8 cellular contexts compared by ENCODE assay signal in the genomic region with DNA sequence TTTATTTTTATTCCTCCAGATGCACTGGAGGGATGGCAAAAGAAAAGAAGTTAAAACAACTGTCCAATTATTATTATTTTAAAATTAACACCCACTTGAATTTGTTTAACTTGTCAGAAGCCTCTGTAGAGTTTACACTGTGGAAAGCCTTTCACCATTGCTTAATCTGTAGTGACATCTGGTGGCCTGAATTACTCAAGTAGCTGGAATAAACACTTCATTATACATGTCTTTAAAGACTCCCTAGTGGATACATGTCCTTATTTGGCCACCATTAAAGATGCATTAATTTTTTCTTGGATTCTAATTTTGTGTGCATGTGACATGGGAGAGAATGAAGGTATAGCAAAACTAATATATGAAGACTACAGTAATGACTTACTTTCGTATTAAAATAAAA.
DNase-seq lines count a peak whose midpoint lies in the region; ATAC-seq and FAIRE-seq lines count a peak whose summit lies in the region.

No MANE protein-coding gene starts in this region.

- peak; percentile 0 to 43 for DNase-seq in NCI-H2081 (lab: John Stamatoyannopoulos, UW)
- no peak for DNase-seq in NCI-H2081 treated with DMSO at 0.1 percent for 48 hours (lab: John Stamatoyannopoulos, UW)
- peak; percentile 70 to 81 for DNase-seq in Kasumi-1 (lab: John Stamatoyannopoulos, UW)
- peak; percentile 78 for DNase-seq in SK-N-DZ (ENCODE audit: low spot score)
- peak; percentile 1 to 32 for DNase-seq in hippocampal formation (lab: John Stamatoyannopoulos, UW)
- peak; percentile 25 for DNase-seq in urothelium cell line (ENCODE audit: low spot score)
- no peak for DNase-seq in NCI-H1436 treated with DMSO at 0.1 percent for 48 hours (lab: John Stamatoyannopoulos, UW)

- no peak for ATAC-seq in GM21390 (IDR thresholded peaks at IDR 0.05; ENCODE audit: unreplicated experiment)

- no peak for FAIRE-seq in urothelium cell line (lab: Jason Lieb, UNC)

Comparison
In these comparisons a context has a peak if more than half of its experiments do, and no peak if none do; other contexts are left out.
1. DNase-seq: peak in NCI-H2081 (2 of 2), Kasumi-1 (2 of 2), SK-N-DZ (single experiment), hippocampal formation (2 of 2) and urothelium cell line (single experiment); none in NCI-H2081 treated with DMSO at 0.1 percent for 48 hours (single experiment) and NCI-H1436 treated with DMSO at 0.1 percent for 48 hours (single experiment).